In the genomic region with DNA sequence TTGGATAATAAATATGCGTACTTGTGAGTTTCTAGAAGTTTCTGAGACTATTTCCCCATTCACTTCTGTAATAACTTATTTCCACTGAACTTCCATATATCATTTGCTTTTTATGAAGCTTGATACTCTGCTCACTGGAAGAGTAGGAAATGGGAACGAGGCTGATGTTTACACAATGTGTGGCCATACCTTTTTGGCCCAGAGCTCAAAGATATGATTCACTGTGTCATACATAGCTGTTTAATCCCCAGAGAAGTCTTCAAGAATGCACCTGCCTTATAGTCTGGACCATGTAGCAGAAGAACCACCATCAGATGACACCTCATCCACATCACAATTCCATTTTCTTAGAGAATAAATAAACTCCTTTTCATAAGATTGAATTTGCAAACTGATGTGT, we compare ENCODE assay signal across 28 cellular contexts. TPM values are rescaled to one million over a fixed set of nuclear protein-coding genes. Genes with fewer than 3 reads are reported as not detected.
DNase-seq lines count a peak whose midpoint lies in the region; ATAC-seq, FAIRE-seq and TF ChIP-seq lines count a peak whose summit lies in the region.
"Had no signal": no experiment of that assay in that cellular context is flagged by ENCODE, and none has a peak within 500 bp of the region (broad histone marks: within the 10 kb centered on the region; RNA-seq: fewer than 3 reads in every experiment).

No MANE protein-coding gene starts in this region.

- H3K27me3 Mint-ChIP-seq in T-cell, result peaks cover 31 to 36% of the 10 kb centered on the region in 2 donors

- no peak overlapping the region for H3K4me3 Mint-ChIP-seq in T-cell
- H3K4me3 Mint-ChIP-seq: CD4-positive, CD25-positive, alpha-beta regulatory T cell; HFFc6 had no signal

- TF ChIP-seq CTCF in A549 (IDR thresholded peaks at IDR 0.05), result no peak
- no peak for TF ChIP-seq CTCF in PC-3 (conservative IDR thresholded peaks at IDR 0.05; ENCODE audit: low read depth, low read length)
- no peak for TF ChIP-seq CTCF in choroid plexus epithelial cell (conservative IDR thresholded peaks at IDR 0.05; ENCODE audit: low read depth, low read length)

- no peak for TF ChIP-seq POLR2A in A549 (IDR thresholded peaks at IDR 0.05; ENCODE audit: low read length)

- no peak overlapping the region for H2AFZ ChIP-seq in PC-3 (ENCODE audit: low read length)
- H2AFZ ChIP-seq: PC-9 had no signal

- H3K79me2 ChIP-seq in PC-3 (ENCODE audit: low read length), result no peaks in the 10 kb centered on the region

- peak; percentile 28 for FAIRE-seq in A549 (lab: Jason Lieb, UNC)
- FAIRE-seq: GM18507 had no signal

- WGBS in A549 (ENCODE audit: missing lambda C conversion rate), result 27% methylated on average over 2 of the region's 2 CpGs

- POLR2A ChIA-PET in A549 (lab: Yijun Ruan, JAX), result no interaction called here
- POLR2A ChIA-PET in PC-3 (lab: Charles Lee; ENCODE audit: unreplicated experiment), result no interaction called here
- POLR2A ChIA-PET in T-cell (lab: Charles Lee), result no interaction called here

- H3F3A ChIP-seq in PC-3 (ENCODE audit: low read length, unreplicated experiment), result no peaks in the 10 kb centered on the region

- H3K4me1 ChIP-seq in A549 (peaks cover 13% of the 10 kb centered on the region; the same call in 2 of the 3 replicates), PC-3 (ENCODE audit: insufficient read depth, low read length) (peaks cover 54% of the 10 kb centered on the region)

- no peak for DNase-seq in A549 (ENCODE audit: low read depth in 1 of 2, low spot score in 1 of 2)
- peak; percentile 91 for DNase-seq in PC-3
- DNase-seq in choroid plexus epithelial cell (ENCODE audit: low read depth), result peak; percentile 21
- no peak for DNase-seq in left colon
- no peak for DNase-seq in DMS 273 (lab: John Stamatoyannopoulos, UW; ENCODE audit: unreplicated experiment)
- no peak for DNase-seq in T-cell
- DNase-seq: 8988T; CD4-positive, CD25-positive, alpha-beta regulatory T cell; GOT3; HFFc6; Kasumi-1; MG63; NCI-H1105 treated with DMSO at 0.1 percent for 48 hours; NCI-H146; NCI-H1930; NCI-H2107; NCI-H446 treated with DMSO at 0.1 percent for 48 hours; NCI-H526; NCI-H82; NK-92 treated with Interleukin-12 subunit alpha and Interleukin-12 subunit beta, amount 100 ng/mL, for 24 hours; PC-9; Right ventricle myocardium superior had no signal

- no peak overlapping the region for H3K4me3 ChIP-seq in A549
- no peak overlapping the region for H3K4me3 ChIP-seq in PC-3 (ENCODE audit: low read length)
- no peak overlapping the region for H3K4me3 ChIP-seq in choroid plexus epithelial cell (ENCODE audit: low read depth, low read length)
- H3K4me3 ChIP-seq: HAP-1, MG63, PC-9, SJSA1 had no signal

- H3K27ac ChIP-seq in A549 (no peak overlapping the region), PC-3 (ENCODE audit: low read length) (peak overlapping the region; percentile 45)
- H3K27ac ChIP-seq: PC-9, SJSA1 had no signal

- intact Hi-C loops in PC-3 (cut with micrococcal nuclease) (no loop called here), left colon (cut with DNase I, micrococcal nuclease) (no loop called here)

- H3K4me2 ChIP-seq in A549 (0 out of 3 replicates have a peak overlapping the region, but pooled peaks have one; percentile 1), PC-3 (ENCODE audit: low read length) (peak overlapping the region; percentile 24)
- H3K4me2 ChIP-seq: PC-9 had no signal

- no peak for TF ChIP-seq RAD21 in A549 (conservative IDR thresholded peaks at IDR 0.05 in 1 of 2, IDR thresholded peaks at IDR 0.05 in 1 of 2)

- H3K9me3 Mint-ChIP-seq in T-cell, result peaks cover 0 to 4% (median 0%) of the 10 kb centered on the region in 3 donors

- no peak overlapping the region for H3K27ac Mint-ChIP-seq in T-cell
- H3K27ac Mint-ChIP-seq: CD4-positive, CD25-positive, alpha-beta regulatory T cell; HFFc6 had no signal

- H3K9me3 ChIP-seq in A549 (peaks cover 8% of the 10 kb centered on the region), PC-3 (ENCODE audit: low read length) (no peaks in the 10 kb centered on the region)
- H3K9me3 ChIP-seq: MG63, SJSA1 had no signal

- no peaks in the 10 kb centered on the region for H3K27me3 ChIP-seq in PC-3 (ENCODE audit: low read length)
- H3K27me3 ChIP-seq: MG63, SJSA1 had no signal

- H3K9me2 ChIP-seq in PC-3 (replicated peaks; ENCODE audit: low read length), result no peaks in the 10 kb centered on the region

- no TSS peak for BruUV-seq in PC-3 (replicated peaks; lab: Mats Ljungman, UMichigan)

- H3K36me3 Mint-ChIP-seq in T-cell, result no peaks in the 10 kb centered on the region
- H3K36me3 Mint-ChIP-seq: CD4-positive, CD25-positive, alpha-beta regulatory T cell had no signal

- H3K36me3 ChIP-seq in PC-3 (ENCODE audit: low read depth, low read length), result no peaks in the 10 kb centered on the region
- H3K36me3 ChIP-seq: HAP-1, MG63, SJSA1 had no signal

- no peaks in the 10 kb centered on the region for H4K20me1 ChIP-seq in PC-3 (ENCODE audit: low read length)

- CTCF ChIA-PET in A549 (lab: Yijun Ruan, JAX), result interaction anchor here (0.8 to 2.2 kb wide), 5 partner anchors 9 to 124 kb away, joined by 3 to 9 read pairs (median 4); no protein-coding TSS in a partner anchor
- CTCF ChIA-PET in PC-3 (lab: Charles Lee), result interaction anchor here (0.7 kb wide), 1 partner anchor 121 kb away, joined by 4 read pairs; no protein-coding TSS in a partner anchor
- CTCF ChIA-PET in T-cell (lab: Charles Lee), result no interaction called here

- H3K4me1 Mint-ChIP-seq in T-cell, result no peaks in the 10 kb centered on the region
- H3K4me1 Mint-ChIP-seq: CD4-positive, CD25-positive, alpha-beta regulatory T cell had no signal

- no peak for TF ChIP-seq EP300 in A549 (IDR thresholded peaks at IDR 0.05)

- peak in 1 of 2 experiments; percentile 22; a peak in 1 of 6 replicates for ATAC-seq in A549
- ATAC-seq in PC-3, result peak; percentile 57
- peak; percentile 86 for ATAC-seq in left colon
- ATAC-seq in HG02678 (IDR thresholded peaks at IDR 0.05; ENCODE audit: unreplicated experiment), result no peak
- no peak for ATAC-seq in T-cell (replicated peaks in 1 of 4)
- ATAC-seq in GM21381 (IDR thresholded peaks at IDR 0.05; ENCODE audit: unreplicated experiment), result no peak

- H3K9ac ChIP-seq in PC-3 (ENCODE audit: low read length), result peak overlapping the region; percentile 6; the same call in 1 of the 2 replicates

TF ChIP-seq in A549, 52 proteins besides CTCF, POLR2A, EP300 and RAD21:
- TF ChIP-seq SREBF2 (IDR thresholded peaks at IDR 0.05), result no peak
- TF ChIP-seq CHD2 (IDR thresholded peaks at IDR 0.05; ENCODE audit: low read length, partially characterized antibody), result no peak
- TF ChIP-seq EHMT2 (IDR thresholded peaks at IDR 0.05; ENCODE audit: low read depth), result no peak
- TF ChIP-seq JUN (IDR thresholded peaks at IDR 0.05), result no peak
- no peak for TF ChIP-seq NPAS2 (CRISPR knock-in tag; IDR thresholded peaks at IDR 0.05; ENCODE audit: borderline replicate concordance)
- TF ChIP-seq, protein P1, sequence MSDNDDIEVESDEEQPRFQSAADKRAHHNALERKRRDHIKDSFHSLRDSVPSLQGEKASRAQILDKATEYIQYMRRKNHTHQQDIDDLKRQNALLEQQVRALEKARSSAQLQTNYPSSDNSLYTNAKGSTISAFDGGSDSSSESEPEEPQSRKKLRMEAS (IDR thresholded peaks at IDR 0.05), result no peak
- TF ChIP-seq FOSL2 (IDR thresholded peaks at IDR 0.05), result no peak
- TF ChIP-seq FOSL2 (CRISPR knock-in tag; IDR thresholded peaks at IDR 0.05), result no peak
- TF ChIP-seq TP53 (CRISPR knock-in tag; IDR thresholded peaks at IDR 0.05), result no peak
- no peak for TF ChIP-seq NFE2L2 (conservative IDR thresholded peaks at IDR 0.05; ENCODE audit: low read length)
- no peak for TF ChIP-seq MAFK (IDR thresholded peaks at IDR 0.05; ENCODE audit: partially characterized antibody)
- TF ChIP-seq CEBPB (IDR thresholded peaks at IDR 0.05), result no peak
- no peak for TF ChIP-seq ZNF302 (CRISPR knock-in tag; IDR thresholded peaks at IDR 0.05)
- TF ChIP-seq TFCP2L1 (CRISPR knock-in tag; IDR thresholded peaks at IDR 0.05), result no peak
- no peak for TF ChIP-seq GATA3 (IDR thresholded peaks at IDR 0.05; ENCODE audit: borderline replicate concordance)
- no peak for TF ChIP-seq JUNB (IDR thresholded peaks at IDR 0.05)
- TF ChIP-seq, protein P2, sequence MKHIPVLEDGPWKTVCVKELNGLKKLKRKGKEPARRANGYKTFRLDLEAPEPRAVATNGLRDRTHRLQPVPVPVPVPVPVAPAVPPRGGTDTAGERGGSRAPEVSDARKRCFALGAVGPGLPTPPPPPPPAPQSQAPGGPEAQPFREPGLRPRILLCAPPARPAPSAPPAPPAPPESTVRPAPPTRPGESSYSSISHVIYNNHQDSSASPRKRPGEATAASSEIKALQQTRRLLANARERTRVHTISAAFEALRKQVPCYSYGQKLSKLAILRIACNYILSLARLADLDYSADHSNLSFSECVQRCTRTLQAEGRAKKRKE (CRISPR knock-in tag; IDR thresholded peaks at IDR 0.05; ENCODE audit: low read depth), result no peak
- no peak for TF ChIP-seq HOXB5 (CRISPR knock-in tag; IDR thresholded peaks at IDR 0.05)
- TF ChIP-seq POLR2AphosphoS2 (conservative IDR thresholded peaks at IDR 0.05; ENCODE audit: low read length), result no peak
- no peak for TF ChIP-seq KDM1A (IDR thresholded peaks at IDR 0.05; ENCODE audit: low read depth)

RNA-seq across cellular contexts. Expression of a gene that starts 40.3 kb away (rescaled TPM):
- polyA plus RNA-seq in A549 (2011; rRNA removed) (0.21 and 0.49 TPM in 2 replicates), A549 (2017; fragmentation: RNase III; extraction: RNeasy Plus Mini Kit Qiagen cat#74134 plus additional on column Dnase treatment) (0.17 TPM in 1 of 3 replicates, not detected in the others)
- polyA plus RNA-seq in A549 (2012; cell fraction: cytosol; rRNA removed), result 0.12 TPM in 1 of 2 replicates, not detected in the other
- polyA plus RNA-seq in A549 (2012; cell fraction: nucleus; rRNA removed), result 0.29 and 1.2 TPM in 2 replicates
- 0.39 TPM in 1 of 2 replicates, not detected in the other for polyA minus RNA-seq in A549 (2011; rRNA and poly(A)+ RNA removed)
- total RNA-seq in PC-3 (2014; rRNA removed) (not detected in 2 replicates), left colon (under 1 TPM; 0.36 to 0.64 TPM), T-cell (under 1 TPM in 1 of 5 donors, not detected in 4; 0.35 TPM)
- total RNA-seq: HFFc6, PC-9, RPMI7951 had no signal

Comparison
In these comparisons a context has a peak if more than half of its experiments do, and no peak if none do; other contexts are left out.
1. ATAC-seq: peak in PC-3 (single experiment) and left colon (single experiment); none in HG02678 (single experiment), T-cell (0 of 4) and GM21381 (single experiment).
2. DNase-seq: peak in PC-3 (single experiment) and choroid plexus epithelial cell (single experiment); none in A549 (0 of 2), left colon (0 of 2), DMS 273 (single experiment) and T-cell (0 of 34).
3. CTCF ChIA-PET loops: an anchor here in A549 (0.8 to 2.2 kb wide) and PC-3 (0.7 kb wide); none called in T-cell.